Comparison of ENCODE assay signal across 31 cellular contexts in genomic region chr3:173241727-173242126, GRCh38.
"Had no signal": no experiment of that assay in that cellular context is flagged by ENCODE, and none has a peak within 500 bp of the region (broad histone marks: within the 10 kb centered on the region; RNA-seq: fewer than 3 reads in every experiment).

No MANE protein-coding gene starts in this region.

- H3K9me3 ChIP-seq: adrenal gland, body of pancreas, esophagus squamous epithelium had no signal

- H3K4me1 ChIP-seq: adrenal gland, body of pancreas, esophagus squamous epithelium had no signal

- DNase-seq: activated B cell treated with CpG ODN at 0.5 μM for 24 hours; activated CD4-positive, alpha-beta memory T cell treated with anti-CD3 and anti-CD28 coated beads for 36 hours; activated CD4-positive, alpha-beta T cell treated with anti-CD3 and anti-CD28 coated beads for 36 hours; activated CD4-positive, alpha-beta T cell treated with anti-CD3 and anti-CD28 coated beads, Interleukin-2, amount 10 ng/mL, durations not matched to agents 24 days and 14 days; activated CD8-positive, alpha-beta memory T cell treated with anti-CD3 and anti-CD28 coated beads, Interleukin-2, amount 10 ng/mL, durations not matched to agents 7 days and 5 days; activated CD8-positive, alpha-beta memory T cell treated with anti-CD3 and anti-CD28 coated beads, Interleukin-2, amount 50 U/mL, for 4 hours; activated CD8-positive, alpha-beta T cell treated with anti-CD3 and anti-CD28 coated beads, Interleukin-2, amount 10 ng/mL, durations not matched to agents 7 days and 5 days; activated effector memory CD4-positive, alpha-beta T cell treated with anti-CD3 and anti-CD28 coated beads, Interleukin-2, amount 50 U/mL, for 16 hours; activated naive CD4-positive, alpha-beta T cell treated with anti-CD3 and anti-CD28 coated beads for 36 hours; activated naive CD8-positive, alpha-beta T cell treated with anti-CD3 and anti-CD28 coated beads for 36 hours; activated naive CD8-positive, alpha-beta T cell treated with anti-CD3 and anti-CD28 coated beads, Interleukin-2, amount 50 U/mL, for 24 hours; activated T-cell treated with anti-CD3 and anti-CD28 coated beads, Interleukin-2, amount 50 U/mL, for 1 hour; activated T-cell treated with anti-CD3 and anti-CD28 coated beads, Interleukin-2, amount 50 U/mL, for 48 hours; adrenal gland; amygdala; aorta; body of pancreas; caudate nucleus; cortex of kidney; dermis blood vessel endothelial cell; effector CD4-positive, alpha-beta T cell; effector memory CD8-positive, alpha-beta T cell; esophagus squamous epithelium; foreskin melanocyte; head of caudate nucleus; T-helper 2 cell had no signal

- H3K27ac ChIP-seq: adrenal gland, body of pancreas, epithelial cell of prostate, esophagus squamous epithelium, VCaP had no signal

- H3K36me3 ChIP-seq: adrenal gland, esophagus squamous epithelium had no signal

- FAIRE-seq: colon, endothelial cell of umbilical vein had no signal

- ATAC-seq: activated CD4-positive, alpha-beta T cell treated with anti-CD3 and anti-CD28 coated beads for 36 hours; activated CD4-positive, CD25-positive, alpha-beta regulatory T cell treated with anti-CD3 and anti-CD28 coated beads, Interleukin-2, amount 50 U/mL, for 24 hours; activated CD8-positive, alpha-beta memory T cell treated with anti-CD3 and anti-CD28 coated beads, Interleukin-2, amount 10 ng/mL, durations not matched to agents 7 days and 5 days; activated CD8-positive, alpha-beta T cell treated with anti-CD3 and anti-CD28 coated beads, Interleukin-2, amount 10 ng/mL, durations not matched to agents 7 days and 5 days; activated naive CD8-positive, alpha-beta T cell treated with anti-CD3 and anti-CD28 coated beads, Interleukin-2, amount 50 U/mL, for 24 hours; body of pancreas; effector memory CD8-positive, alpha-beta T cell had no signal

- H3K27me3 ChIP-seq: adrenal gland, body of pancreas, esophagus squamous epithelium had no signal

- H3K4me3 ChIP-seq: adrenal gland, body of pancreas, esophagus squamous epithelium had no signal
